ENCODE assay signal across 11 cellular contexts in genomic region chr21:15084668-15085067, GRCh38.
"Had no signal": no experiment of that assay in that cellular context is flagged by ENCODE, and none has a peak within 500 bp of the region (broad histone marks: within the 10 kb centered on the region; RNA-seq: fewer than 3 reads in every experiment).

No MANE protein-coding gene starts in this region.

- H3K27me3 ChIP-seq: breast epithelium had no signal

- H3K9me3 ChIP-seq: breast epithelium, thoracic aorta had no signal

- H3K36me3 ChIP-seq: breast epithelium, thoracic aorta had no signal

- DNase-seq: activated CD4-positive, alpha-beta T cell treated with anti-CD3 and anti-CD28 coated beads, Interleukin-2, amount 50 U/mL, for 4 hours; activated CD8-positive, alpha-beta memory T cell treated with anti-CD3 and anti-CD28 coated beads, Interleukin-2, amount 10 ng/mL, durations not matched to agents 7 days and 5 days; activated effector memory CD4-positive, alpha-beta T cell treated with anti-CD3 and anti-CD28 coated beads, Interleukin-2, amount 50 U/mL, for 16 hours; activated T-cell treated with anti-CD3 and anti-CD28 coated beads, Interleukin-2, amount 50 U/mL, for 24 hours; immature natural killer cell; mesenchymal stem cell; stimulated activated CD4-positive, alpha-beta T cell treated with anti-CD3 and anti-CD28 coated beads, Interleukin-2, amount 100 ng/mL, for 48 hours had no signal

- ATAC-seq: activated CD4-positive, CD25-positive, alpha-beta regulatory T cell treated with anti-CD3 and anti-CD28 coated beads, Interleukin-2, amount 50 U/mL, for 24 hours; activated CD8-positive, alpha-beta memory T cell treated with anti-CD3 and anti-CD28 coated beads, Interleukin-2, amount 10 ng/mL, durations not matched to agents 7 days and 5 days; natural killer cell treated with Interleukin-12 subunit alpha and Interleukin-12 subunit beta and Interleukin-15 and Interleukin-18, amount 100 ng/mL, for 72 hours had no signal

- H3K27ac ChIP-seq: breast epithelium, thoracic aorta had no signal

- H3K4me1 ChIP-seq: breast epithelium had no signal

- H3K4me3 ChIP-seq: breast epithelium, thoracic aorta had no signal
